Comparison of ENCODE assay signal across 9 cellular contexts in genomic region chr13:20197361-20197834, GRCh38. TPM values are rescaled to one million over a fixed set of nuclear protein-coding genes. Genes with fewer than 3 reads are reported as not detected.
DNase-seq lines count a peak whose midpoint lies in the region; ATAC-seq and TF ChIP-seq lines count a peak whose summit lies in the region.
"Had no signal": no experiment of that assay in that cellular context is flagged by ENCODE, and none has a peak within 500 bp of the region (broad histone marks: within the 10 kb centered on the region; RNA-seq: fewer than 3 reads in every experiment).

No MANE protein-coding gene starts in this region.

- CTCF ChIA-PET in PC-9 (lab: Charles Lee), result interaction anchor here (0.5 to 1.3 kb wide), 7 partner anchors 83 to 634 kb away, joined by 3 to 26 read pairs (median 5); no protein-coding TSS in a partner anchor

- H3K27ac Mint-ChIP-seq in endodermal cell, result no peak overlapping the region
- no peak overlapping the region for H3K27ac Mint-ChIP-seq in naive thymus-derived CD8-positive, alpha-beta T cell
- H3K27ac Mint-ChIP-seq: activated naive CD8-positive, alpha-beta T cell had no signal

- H3K9me3 ChIP-seq in PC-9 (ENCODE audit: insufficient read depth, low read depth) (0 out of 2 replicates have a peak, but pooled peaks cover 7% of the 10 kb centered on the region), endodermal cell (ENCODE audit: control insufficient read depth, low read length) (peaks cover 8% of the 10 kb centered on the region)

- H3K36me3 ChIP-seq in PC-9 (ENCODE audit: low read depth) (no peaks in the 10 kb centered on the region), endodermal cell (ENCODE audit: control insufficient read depth, insufficient read depth, low read length) (no peaks in the 10 kb centered on the region)

- H3K9me2 ChIP-seq in PC-9 (ENCODE audit: insufficient read depth), result no peaks in the 10 kb centered on the region

- H3K27ac ChIP-seq in PC-9 (no peak overlapping the region), endodermal cell (ENCODE audit: low read depth, low read length) (no peak overlapping the region)

- intact Hi-C loops in PC-9 (cut with micrococcal nuclease; ENCODE audit: unreplicated experiment), result loop anchor here (1.0 to 10.0 kb wide), 3 partner anchors 174 to 727 kb away; no protein-coding TSS in a partner anchor

- H3K4me3 ChIP-seq in PC-9 (no peak overlapping the region), endodermal cell (ENCODE audit: low read length) (no peak overlapping the region)

- H3K27me3 ChIP-seq in PC-9 (ENCODE audit: insufficient read depth, low read depth), result no peaks in the 10 kb centered on the region
- H3K27me3 ChIP-seq in endodermal cell (ENCODE audit: control insufficient read depth, insufficient read depth, low read length, poor library complexity, severe bottlenecking), result peaks cover 49% of the 10 kb centered on the region

- no peak overlapping the region for H3K4me3 Mint-ChIP-seq in endodermal cell
- H3K4me3 Mint-ChIP-seq in naive thymus-derived CD8-positive, alpha-beta T cell, result peak overlapping the region in 1 of 10 donors; percentile 1
- H3K4me3 Mint-ChIP-seq: activated naive CD8-positive, alpha-beta T cell had no signal

- WGBS in endodermal cell (ENCODE audit: insufficient coverage in 1 of 2, insufficient read length in 1 of 2), 2 experiments, result 19 to 75% methylated on average over 1 to 5 of the region's 5 CpGs

- ATAC-seq in HG03342 (IDR thresholded peaks at IDR 0.05; ENCODE audit: unreplicated experiment), result peak; percentile 47
- ATAC-seq in naive thymus-derived CD8-positive, alpha-beta T cell, result peak; percentile 32 to 58

- no peak overlapping the region for H2AFZ ChIP-seq in PC-9

- H3K79me2 ChIP-seq in PC-9 (ENCODE audit: low read depth), result no peaks in the 10 kb centered on the region

- POLR2A ChIA-PET in PC-9 (lab: Charles Lee; ENCODE audit: unreplicated experiment), result no interaction called here
- POLR2A ChIA-PET in naive thymus-derived CD8-positive, alpha-beta T cell (lab: Charles Lee), result interaction anchor here (0.6 to 1.0 kb wide), 2 partner anchors 31 to 55 kb away, joined by 3 read pairs; no protein-coding TSS in a partner anchor

- H3K27me3 Mint-ChIP-seq in endodermal cell (ENCODE audit: insufficient read depth), result peaks cover 49% of the 10 kb centered on the region
- H3K27me3 Mint-ChIP-seq in naive thymus-derived CD8-positive, alpha-beta T cell, result peaks cover 25 to 54% (median 38%) of the 10 kb centered on the region in 5 donors

- no peaks in the 10 kb centered on the region for H3K36me3 Mint-ChIP-seq in endodermal cell (ENCODE audit: low read depth)
- H3K36me3 Mint-ChIP-seq in naive thymus-derived CD8-positive, alpha-beta T cell, result peaks cover 0 to under 1% (median under 1%) of the 10 kb centered on the region in 3 donors

- peaks cover 11% of the 10 kb centered on the region; the same call in 1 of the 2 replicates for H3F3A ChIP-seq in PC-9 (ENCODE audit: insufficient read depth, low read depth)

- no TSS peak for BruUV-seq in PC-9 (replicated peaks; lab: Mats Ljungman, UMichigan)

- no peaks in the 10 kb centered on the region for H3K4me1 ChIP-seq in PC-9 (replicated peaks; ENCODE audit: insufficient read depth)
- H3K4me1 ChIP-seq in endodermal cell (ENCODE audit: control insufficient read depth, insufficient read depth, low read length), result peaks cover 8% of the 10 kb centered on the region

- H3K4me2 ChIP-seq in PC-9, result no peak overlapping the region

- H4K20me1 ChIP-seq in PC-9 (ENCODE audit: insufficient read depth), result no peaks in the 10 kb centered on the region

- peaks cover 15% of the 10 kb centered on the region for H3K4me1 Mint-ChIP-seq in endodermal cell
- peaks cover 13 to 21% (median 18%) of the 10 kb centered on the region in 4 donors for H3K4me1 Mint-ChIP-seq in naive thymus-derived CD8-positive, alpha-beta T cell

- DNase-seq in NCI-H446 (lab: John Stamatoyannopoulos, UW) (peak; percentile 18 to 35), NCI-H446 treated with DMSO at 0.1 percent for 48 hours (lab: John Stamatoyannopoulos, UW) (no peak), PC-9 (peak in 1 of 2 experiments; percentile 65), endodermal cell (no peak), NCI-H226 (no peak), occipital lobe (lab: John Stamatoyannopoulos, UW) (no peak)
- DNase-seq in naive thymus-derived CD8-positive, alpha-beta T cell, result peak in 3 of 10 donors; percentile 49 to 56 (median 54)

- TF ChIP-seq CTCF in PC-9 (conservative IDR thresholded peaks at IDR 0.05), result peak; percentile 85
- TF ChIP-seq CTCF in endodermal cell (conservative IDR thresholded peaks at IDR 0.05), result peak; percentile 77

- no peak overlapping the region for H3K9ac ChIP-seq in endodermal cell (ENCODE audit: extremely low read depth, low read length, poor library complexity, severe bottlenecking)

- H3K9me3 Mint-ChIP-seq in endodermal cell, result peaks cover 9% of the 10 kb centered on the region
- peaks cover 0 to 10% (median 0%) of the 10 kb centered on the region in 9 donors for H3K9me3 Mint-ChIP-seq in naive thymus-derived CD8-positive, alpha-beta T cell

RNA-seq across cellular contexts. Expression of gene GJB2, which starts 4.7 kb away (rescaled TPM):
- total RNA-seq in PC-9 (2021) (4.2 and 5.5 TPM in 2 replicates), endodermal cell (under 1 TPM; 0.26 to 0.82 TPM), occipital lobe (3.1 TPM)
- polyA plus RNA-seq in endodermal cell (2013, experiment 1 of 2), result 0.28 TPM
- 0.25 TPM for polyA plus RNA-seq in endodermal cell (2013, experiment 2 of 2)
- total RNA-seq in naive thymus-derived CD8-positive, alpha-beta T cell, result not detected
- not detected for polyA plus RNA-seq in naive thymus-derived CD8-positive, alpha-beta T cell

RNA-seq across cellular contexts. Expression of gene GJB6, which starts 34.7 kb away (rescaled TPM):
- total RNA-seq in PC-9 (2021) (not detected in 2 replicates), endodermal cell (not detected), occipital lobe (8.3 TPM)
- not detected for polyA plus RNA-seq in endodermal cell (2013, experiment 1 of 2)
- polyA plus RNA-seq in endodermal cell (2013, experiment 2 of 2), result not detected
- 1 to 10 TPM; 4.1 to 4.9 TPM for total RNA-seq in naive thymus-derived CD8-positive, alpha-beta T cell
- polyA plus RNA-seq in naive thymus-derived CD8-positive, alpha-beta T cell, result 1 to 10 TPM in 2 of 3 donors, under 1 TPM in 1; 0.84 to 4.9 (median 1.5) TPM

RNA-seq across cellular contexts. Expression of gene GJA3, which starts 36.5 kb away (rescaled TPM):
- total RNA-seq in PC-9 (2021) (0.15 TPM in 1 of 2 replicates, not detected in the other), endodermal cell (under 1 TPM; 0.07 to 0.09 TPM), occipital lobe (0.16 TPM)
- polyA plus RNA-seq in endodermal cell (2013, experiment 1 of 2), result not detected
- polyA plus RNA-seq in endodermal cell (2013, experiment 2 of 2), result 0.08 TPM
- total RNA-seq in naive thymus-derived CD8-positive, alpha-beta T cell, result 1 to 10 TPM; 1.6 to 1.7 TPM
- under 1 TPM; 0.19 to 0.54 (median 0.47) TPM for polyA plus RNA-seq in naive thymus-derived CD8-positive, alpha-beta T cell

Comparison
In these comparisons a context has a peak if more than half of its experiments do, and no peak if none do; other contexts are left out.
1. DNase-seq: peak in NCI-H446 (2 of 2); none in NCI-H446 treated with DMSO at 0.1 percent for 48 hours (single experiment), endodermal cell (single experiment), NCI-H226 (single experiment) and occipital lobe (single experiment).